ENCODE assay signal across 16 cellular contexts in genomic region chr7:41130596-41131236, GRCh38.
DNase-seq lines count a peak whose midpoint lies in the region; ATAC-seq and TF ChIP-seq lines count a peak whose summit lies in the region.
"Had no signal": no experiment of that assay in that cellular context is flagged by ENCODE, and none has a peak within 500 bp of the region (broad histone marks: within the 10 kb centered on the region; RNA-seq: fewer than 3 reads in every experiment).

No MANE protein-coding gene starts in this region.

- no peaks in the 10 kb centered on the region for H3K36me3 Mint-ChIP-seq in GM23338 (ENCODE audit: low read depth)
- H3K36me3 Mint-ChIP-seq in activated CD4-positive, alpha-beta T cell treated with anti-CD3 and anti-CD28 coated beads for 36 hours (ENCODE audit: low read depth), result no peaks in the 10 kb centered on the region

- intact Hi-C loops in activated CD4-positive, alpha-beta T cell treated with anti-CD3 and anti-CD28 coated beads for 36 hours (cut with DNase I, micrococcal nuclease), result no loop called here
- intact Hi-C loops in OCI-LY7 (cut with micrococcal nuclease; ENCODE audit: unreplicated experiment), result no loop called here

- no peaks in the 10 kb centered on the region for H3K9me3 ChIP-seq in OCI-LY7 (ENCODE audit: low read length)

- H2AFZ ChIP-seq in GM23338 (no peak overlapping the region), OCI-LY7 (ENCODE audit: low read length) (no peak overlapping the region)
- H2AFZ ChIP-seq: PC-9 had no signal

- no TSS peak for BruUV-seq in OCI-LY7 (replicated peaks; lab: Mats Ljungman, UMichigan)

- ATAC-seq in GM23338, result peak; percentile 60
- ATAC-seq in HG03135 (IDR thresholded peaks at IDR 0.05; ENCODE audit: unreplicated experiment), result no peak
- no peak for ATAC-seq in activated CD4-positive, alpha-beta T cell treated with anti-CD3 and anti-CD28 coated beads for 36 hours

- H3K36me3 ChIP-seq in GM23338 (ENCODE audit: insufficient read depth) (no peaks in the 10 kb centered on the region), OCI-LY7 (ENCODE audit: insufficient read depth, low read length) (no peaks in the 10 kb centered on the region)
- H3K36me3 ChIP-seq: SJSA1 had no signal

- H3K9me3 Mint-ChIP-seq in GM23338, result no peaks in the 10 kb centered on the region
- H3K9me3 Mint-ChIP-seq in activated CD4-positive, alpha-beta T cell treated with anti-CD3 and anti-CD28 coated beads for 36 hours (ENCODE audit: low read depth), result no peaks in the 10 kb centered on the region

- H3K27me3 ChIP-seq in GM23338 (ENCODE audit: insufficient read depth), result no peaks in the 10 kb centered on the region
- H3K27me3 ChIP-seq: SJSA1 had no signal

- H3K9me2 ChIP-seq in GM23338 (ENCODE audit: insufficient read depth) (peaks cover 7% of the 10 kb centered on the region; the same call in 1 of the 2 replicates), OCI-LY7 (ENCODE audit: insufficient read depth, low read length) (no peaks in the 10 kb centered on the region)

- no peaks in the 10 kb centered on the region for H3F3A ChIP-seq in GM23338 (replicated peaks; ENCODE audit: low read depth)

- POLR2A ChIA-PET in activated CD4-positive, alpha-beta T cell treated with anti-CD3 and anti-CD28 coated beads for 36 hours (lab: Charles Lee), result no interaction called here
- POLR2A ChIA-PET in OCI-LY7 (lab: Charles Lee), result no interaction called here

- TF ChIP-seq CTCF in GM23338 (conservative IDR thresholded peaks at IDR 0.05; ENCODE audit: low read depth in 2 of 2) (no peak), OCI-LY7 (conservative IDR thresholded peaks at IDR 0.05; ENCODE audit: low read length) (no peak)

- no peaks in the 10 kb centered on the region for H4K20me1 ChIP-seq in GM23338 (replicated peaks; ENCODE audit: insufficient read depth)
- no peaks in the 10 kb centered on the region for H4K20me1 ChIP-seq in OCI-LY7 (ENCODE audit: insufficient read depth, low read length)

- no peak overlapping the region for H3K4me2 ChIP-seq in GM23338
- no peak overlapping the region for H3K4me2 ChIP-seq in OCI-LY7 (ENCODE audit: low read length)
- H3K4me2 ChIP-seq: PC-9 had no signal

- no peak overlapping the region for H3K27ac Mint-ChIP-seq in GM23338
- no peak overlapping the region for H3K27ac Mint-ChIP-seq in activated CD4-positive, alpha-beta T cell treated with anti-CD3 and anti-CD28 coated beads for 36 hours

- DNase-seq in GM23338 (ENCODE audit: low spot score) (no peak), NCI-H524 (lab: John Stamatoyannopoulos, UW) (peak; percentile 88 to 93), cerebellum (ENCODE audit: low spot score) (peak; percentile 26), myocyte (ENCODE audit: low read depth) (peak; percentile 55), OCI-LY7 (ENCODE audit: low spot score) (no peak), putamen (ENCODE audit: low spot score) (no peak)
- DNase-seq in activated CD4-positive, alpha-beta T cell treated with anti-CD3 and anti-CD28 coated beads for 36 hours, result no peak
- DNase-seq: EL, KBM-7, NCI-H1417 treated with DMSO at 0.1 percent for 48 hours, NCI-H2081, NCI-H345, PC-9 had no signal

- no peak overlapping the region for H3K4me3 Mint-ChIP-seq in GM23338
- no peak overlapping the region for H3K4me3 Mint-ChIP-seq in activated CD4-positive, alpha-beta T cell treated with anti-CD3 and anti-CD28 coated beads for 36 hours

- H3K79me2 ChIP-seq in GM23338 (replicated peaks; ENCODE audit: insufficient read depth), result no peaks in the 10 kb centered on the region
- H3K79me2 ChIP-seq in OCI-LY7 (ENCODE audit: insufficient read depth, low read depth, low read length), result no peaks in the 10 kb centered on the region

- CTCF ChIA-PET in activated CD4-positive, alpha-beta T cell treated with anti-CD3 and anti-CD28 coated beads for 36 hours (lab: Charles Lee), result interaction anchor here (0.6 kb wide), 1 partner anchor 18 kb away, joined by 3 read pairs; no protein-coding TSS in a partner anchor
- CTCF ChIA-PET in OCI-LY7 (lab: Charles Lee; ENCODE audit: unreplicated experiment), result no interaction called here

- H3K4me3 ChIP-seq in GM23338 (no peak overlapping the region), OCI-LY7 (ENCODE audit: low read depth, low read length, poor library complexity, severe bottlenecking) (no peak overlapping the region)
- H3K4me3 ChIP-seq: PC-9, SJSA1 had no signal

- H3K4me1 Mint-ChIP-seq in GM23338, result peaks cover 13% of the 10 kb centered on the region
- no peaks in the 10 kb centered on the region for H3K4me1 Mint-ChIP-seq in activated CD4-positive, alpha-beta T cell treated with anti-CD3 and anti-CD28 coated beads for 36 hours

- H3K27me3 Mint-ChIP-seq in GM23338 (ENCODE audit: insufficient read depth, low read depth, poor library complexity), result no peaks in the 10 kb centered on the region
- H3K27me3 Mint-ChIP-seq in activated CD4-positive, alpha-beta T cell treated with anti-CD3 and anti-CD28 coated beads for 36 hours, result no peaks in the 10 kb centered on the region

- no peak overlapping the region for H3K27ac ChIP-seq in GM23338 (ENCODE audit: low read depth)
- H3K27ac ChIP-seq in OCI-LY7 (ENCODE audit: low read depth, low read length, poor library complexity, severe bottlenecking), result no peak overlapping the region
- H3K27ac ChIP-seq: C4-2B, PC-9, SJSA1 had no signal

- H3K4me1 ChIP-seq in GM23338 (ENCODE audit: insufficient read depth) (peaks cover 5% of the 10 kb centered on the region; the same call in 1 of the 2 replicates), OCI-LY7 (ENCODE audit: insufficient read depth, low read length, poor library complexity, severe bottlenecking) (peaks cover 33% of the 10 kb centered on the region)

TF ChIP-seq in GM23338, 12 proteins besides CTCF, POLR2A, EP300 and RAD21:
- TF ChIP-seq JUNB (IDR thresholded peaks at IDR 0.05; ENCODE audit: unreplicated experiment), result no peak
- TF ChIP-seq ZNF331 (CRISPR knock-in tag; IDR thresholded peaks at IDR 0.05; ENCODE audit: low read depth), result no peak
- TF ChIP-seq ZNF114 (CRISPR knock-in tag; IDR thresholded peaks at IDR 0.05), result no peak
- no peak for TF ChIP-seq CREB1 (CRISPR knock-in tag; IDR thresholded peaks at IDR 0.05; ENCODE audit: low read depth)

Comparison
In these comparisons a context has a peak if more than half of its experiments do, and no peak if none do; other contexts are left out.
1. DNase-seq: peak in NCI-H524 (2 of 2), cerebellum (single experiment) and myocyte (single experiment); none in GM23338 (single experiment), activated CD4-positive, alpha-beta T cell treated with anti-CD3 and anti-CD28 coated beads for 36 hours (single experiment), OCI-LY7 (single experiment) and putamen (single experiment).